Comparison of ENCODE assay signal across 8 cellular contexts in genomic region chr1:23424171-23424959, GRCh38. TPM values are rescaled to one million over a fixed set of nuclear protein-coding genes. Genes with fewer than 3 reads are reported as not detected.
DNase-seq lines count a peak whose midpoint lies in the region; ATAC-seq, FAIRE-seq and TF ChIP-seq lines count a peak whose summit lies in the region.

TSS of gene TCEA3 (minus strand) at chr1:23424748. CDS start at chr1:23424633, 115 bp downstream.

- no peak for TF ChIP-seq POLR2A in endothelial cell of umbilical vein (IDR thresholded peaks at IDR 0.05; ENCODE audit: low read depth, low read length)
- TF ChIP-seq POLR2A in vagina (IDR thresholded peaks at IDR 0.05) = no peak

- H3K36me3 Mint-ChIP-seq in GM23338 (ENCODE audit: low read depth) (peaks cover 14% of the 10 kb centered on the region), naive B cell (no peaks in the 10 kb centered on the region)

- BruUV-seq in endothelial cell of umbilical vein (replicated peaks; lab: Mats Ljungman, UMichigan) = no TSS peak

- intact Hi-C loops in endothelial cell of umbilical vein (cut with micrococcal nuclease) (no loop called here), vagina (cut with DNase I) (loop anchor here (10.0 kb wide), 1 partner anchor 60 kb away; the partner anchor contains the start of gene ASAP3)

- dilution Hi-C loops in endothelial cell of umbilical vein (cut with MboI; ENCODE audit: extremely low pct_ligation_motif_present, low sequenced_read_pairs) = no loop called here

- DNase-seq in GM23338 (ENCODE audit: low spot score) (peak; percentile 52), endothelial cell of umbilical vein (ENCODE audit: low read depth, low spot score) (no peak), naive B cell (no peak), vagina (ENCODE audit: extremely low spot score in 2 of 2) (no peak), NCI-H1092 (lab: John Stamatoyannopoulos, UW) (no peak), putamen (ENCODE audit: low spot score) (no peak)
- peak; percentile 24 for DNase-seq in activated CD4-positive, alpha-beta T cell treated with anti-CD3 and anti-CD28 coated beads, Interleukin-2, amount 50 U/mL, for 1 hour

- no peaks in the 10 kb centered on the region for H3K9me2 ChIP-seq in GM23338 (ENCODE audit: insufficient read depth)

- TF ChIP-seq CTCF in GM23338 (conservative IDR thresholded peaks at IDR 0.05; ENCODE audit: low read depth in 2 of 2) (no peak), endothelial cell of umbilical vein (IDR thresholded peaks at IDR 0.05; ENCODE audit: extremely low read depth in 1 of 2, insufficient read depth in 1 of 2, low read depth in 1 of 2, low read length in 2 of 2) (no peak), vagina (IDR thresholded peaks at IDR 0.05) (no peak)

- H3K9me1 ChIP-seq in endothelial cell of umbilical vein (replicated peaks; ENCODE audit: control insufficient read depth, extremely low read depth, insufficient read depth, low read length) = no peaks in the 10 kb centered on the region

- H3K4me3 ChIP-seq in GM23338 (peak within 1 kb of the TSS; percentile 67), endothelial cell of umbilical vein (replicated peaks in 1 of 3; ENCODE audit: insufficient read depth in 1 of 3, low read depth in 1 of 3, low read length in 3 of 3) (peak within 1 kb of the TSS in 2 of 3 experiments; percentile 30 to 33), vagina (peak within 1 kb of the TSS; percentile 64 to 65)

- H3K36me3 ChIP-seq in GM23338 (ENCODE audit: insufficient read depth) (no peaks in the 10 kb centered on the region), endothelial cell of umbilical vein (ENCODE audit: control insufficient read depth in 2 of 2, extremely low read depth in 1 of 2, insufficient read depth in 2 of 2, low read length in 2 of 2) (no peaks in the 10 kb centered on the region), vagina (peaks cover 0 to 15% of the 10 kb centered on the region in 2 donors)

- POLR2A ChIA-PET in endothelial cell of umbilical vein (lab: Charles Lee) = interaction anchor here (0.5 to 1.1 kb wide), 2 partner anchors 10 to 60 kb away, joined by 3 to 7 read pairs; no protein-coding TSS in a partner anchor

- no peak within 1 kb of the TSS; the same call in 1 of the 2 replicates for H2AFZ ChIP-seq in GM23338
- H2AFZ ChIP-seq in endothelial cell of umbilical vein (ENCODE audit: low read depth, low read length) = peak within 1 kb of the TSS; percentile 68

- H3K79me2 ChIP-seq in GM23338 (replicated peaks; ENCODE audit: insufficient read depth) (no peaks in the 10 kb centered on the region), endothelial cell of umbilical vein (ENCODE audit: control insufficient read depth, insufficient read depth, low read length) (no peaks in the 10 kb centered on the region)

- H3F3A ChIP-seq in GM23338 (replicated peaks; ENCODE audit: low read depth) = 0 out of 2 replicates have a peak, but pooled peaks cover 7% of the 10 kb centered on the region

- H3K9me3 Mint-ChIP-seq in GM23338 (no peaks in the 10 kb centered on the region), naive B cell (no peaks in the 10 kb centered on the region)

- ATAC-seq in GM23338 (peak; percentile 43), naive B cell (ENCODE audit: low read depth in 2 of 2) (peak; percentile 55 to 57), HG03457 (IDR thresholded peaks at IDR 0.05; ENCODE audit: unreplicated experiment) (no peak)

- H3K27ac ChIP-seq in GM23338 (ENCODE audit: low read depth) (no peak within 1 kb of the TSS), endothelial cell of umbilical vein (ENCODE audit: insufficient read depth, low read depth, low read length) (no peak within 1 kb of the TSS), vagina (peak within 1 kb of the TSS; percentile 79)

- H3K4me1 ChIP-seq in GM23338 (ENCODE audit: insufficient read depth) (peaks cover 4% of the 10 kb centered on the region; the same call in 1 of the 2 replicates), endothelial cell of umbilical vein (ENCODE audit: control insufficient read depth, extremely low read depth, insufficient read depth, low read length) (peaks cover 12% of the 10 kb centered on the region), vagina (peaks cover 46% of the 10 kb centered on the region)

- CTCF ChIA-PET in endothelial cell of umbilical vein (lab: Charles Lee) = interaction anchor here (0.7 to 2.0 kb wide), 3 partner anchors 9 to 72 kb away, joined by 3 to 8 read pairs (median 3); no protein-coding TSS in a partner anchor

- H3K27ac Mint-ChIP-seq in GM23338 (no peak within 1 kb of the TSS), naive B cell (peak within 1 kb of the TSS in 3 of 6 donors; percentile 7 to 65 (median 33))

- H3K4me3 Mint-ChIP-seq in GM23338 (peak within 1 kb of the TSS; percentile 75), naive B cell (peak within 1 kb of the TSS; percentile 51 to 89 (median 84))

- H3K4me1 Mint-ChIP-seq in GM23338 = peaks cover 8% of the 10 kb centered on the region
- peaks cover 21 to 27% (median 27%) of the 10 kb centered on the region in 3 donors for H3K4me1 Mint-ChIP-seq in naive B cell

- H3K9ac ChIP-seq in endothelial cell of umbilical vein (replicated peaks; ENCODE audit: extremely low read depth, insufficient read depth, low read length) = no peak within 1 kb of the TSS

- peaks cover 94% of the 10 kb centered on the region for H3K27me3 ChIP-seq in GM23338 (ENCODE audit: insufficient read depth)
- H3K27me3 ChIP-seq in endothelial cell of umbilical vein (ENCODE audit: control insufficient read depth in 2 of 2, insufficient read depth in 2 of 2, low read length in 2 of 2) = peaks cover 0 to 10% of the 10 kb centered on the region in 2 experiments
- no peaks in the 10 kb centered on the region for H3K27me3 ChIP-seq in vagina

- H3K27me3 Mint-ChIP-seq in GM23338 (ENCODE audit: insufficient read depth, low read depth, poor library complexity) (peaks cover 81% of the 10 kb centered on the region), naive B cell (peaks cover 40 to 86% (median 69%) of the 10 kb centered on the region in 3 donors)

- H4K20me1 ChIP-seq in GM23338 (replicated peaks; ENCODE audit: insufficient read depth) = peaks cover 22% of the 10 kb centered on the region
- no peaks in the 10 kb centered on the region for H4K20me1 ChIP-seq in endothelial cell of umbilical vein (replicated peaks; ENCODE audit: control insufficient read depth, extremely low read depth, insufficient read depth, low read length)

- peak within 1 kb of the TSS; percentile 89 for H3K4me2 ChIP-seq in GM23338
- peak within 1 kb of the TSS; percentile 20 for H3K4me2 ChIP-seq in endothelial cell of umbilical vein (ENCODE audit: insufficient read depth, low read length)

- H3K9me3 ChIP-seq in endothelial cell of umbilical vein (replicated peaks; ENCODE audit: control insufficient read depth, insufficient read depth, low read length) = no peaks in the 10 kb centered on the region
- no peaks in the 10 kb centered on the region for H3K9me3 ChIP-seq in vagina

- FAIRE-seq in endothelial cell of umbilical vein (lab: Jason Lieb, UNC) = no peak

TF ChIP-seq in GM23338, 12 proteins besides CTCF, POLR2A, EP300 and RAD21:
- TF ChIP-seq EZH2 (IDR thresholded peaks at IDR 0.05; ENCODE audit: low read depth, unreplicated experiment) = peak; percentile 30
- TF ChIP-seq STAT1 (IDR thresholded peaks at IDR 0.05; ENCODE audit: unreplicated experiment) = no peak
- no peak for TF ChIP-seq ETS1 (IDR thresholded peaks at IDR 0.05)
- TF ChIP-seq POLR2AphosphoS5 (IDR thresholded peaks at IDR 0.05; ENCODE audit: low read depth) = no peak; the same call in 1 of the 2 replicates
- TF ChIP-seq ZNF331 (CRISPR knock-in tag; IDR thresholded peaks at IDR 0.05; ENCODE audit: low read depth) = no peak

TF ChIP-seq in endothelial cell of umbilical vein, 7 proteins besides CTCF, POLR2A, EP300 and RAD21:
- TF ChIP-seq FOS (IDR thresholded peaks at IDR 0.05; ENCODE audit: borderline replicate concordance, insufficient read depth, low read length) (no peak), MYC (IDR thresholded peaks at IDR 0.05; ENCODE audit: low read depth, low read length) (no peak), EZH2 (IDR thresholded peaks at IDR 0.05; ENCODE audit: borderline replicate concordance, low read depth, low read length, severe bottlenecking) (peak; percentile 82)

RNA-seq across cellular contexts. Expression of gene TCEA3, which starts in this region (rescaled TPM):
- total RNA-seq in GM23338 (2014; rRNA removed; shearing (Covaris generic)) = not detected in 2 replicates
- polyA plus RNA-seq in GM23338 (2016; fragmentation: Nextera tagmentation; extraction: Ambion mirVana) (0.19 TPM in 1 of 2 replicates, not detected in the other), endothelial cell of umbilical vein (0.75 and 1.5 TPM in 2 replicates), naive B cell (ENCODE audit: low read depth in 6 of 6) (not detected)
- total RNA-seq in endothelial cell of umbilical vein (3.4 and 3.7 TPM in 2 replicates), vagina (26.5 TPM)
- polyA plus RNA-seq in endothelial cell of umbilical vein (2011; cell fraction: cytosol; rRNA removed) = 1.7 and 2.2 TPM in 2 replicates
- 2.5 and 3.0 TPM in 2 replicates for polyA plus RNA-seq in endothelial cell of umbilical vein (2011; cell fraction: nucleus; rRNA removed)
- polyA plus RNA-seq in endothelial cell of umbilical vein (2012) = 2.7 and 4.1 TPM in 2 replicates
- polyA minus RNA-seq in endothelial cell of umbilical vein = 0.62 and 1.6 TPM in 2 replicates
- 1.8 TPM for polyA minus RNA-seq in endothelial cell of umbilical vein (2011; cell fraction: cytosol; rRNA and poly(A)+ RNA removed)
- 0.87 and 0.96 TPM in 2 replicates for polyA minus RNA-seq in endothelial cell of umbilical vein (2011; cell fraction: nucleus; rRNA and poly(A)+ RNA removed)

Comparison
In these comparisons a context has a peak if more than half of its experiments do, and no peak if none do; other contexts are left out.
1. Peak in DNase-seq, ATAC-seq, H3K4me3 ChIP-seq and H3K4me2 ChIP-seq in GM23338; RNA of the gene not detected or under 1 TPM.
2. Peak in ATAC-seq in naive B cell; RNA of the gene not detected or under 1 TPM.